ENCODE assay signal across 1 cellular context in the genomic region with DNA sequence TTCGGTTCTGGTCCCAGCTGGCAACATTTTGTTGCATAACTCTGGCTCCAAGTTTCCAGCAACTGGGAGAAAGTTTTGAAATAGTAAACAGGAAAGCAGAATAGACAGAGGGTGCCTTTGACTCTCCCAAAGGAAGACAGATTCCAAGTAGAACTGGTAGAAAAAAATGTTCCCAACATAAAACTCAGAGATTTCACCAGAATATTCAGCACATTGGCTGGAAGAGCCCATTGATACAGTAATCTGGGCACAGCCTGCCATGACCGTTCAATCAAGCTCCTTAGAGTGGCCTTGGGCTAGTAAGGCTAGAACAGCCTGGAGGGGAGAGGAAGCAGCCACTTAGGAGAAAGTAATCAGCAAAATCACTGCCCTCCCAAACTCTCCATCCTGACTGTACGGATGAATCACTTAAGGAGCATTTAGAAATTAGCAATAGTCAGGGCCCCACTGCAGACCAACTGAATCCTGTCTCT.
TF ChIP-seq lines count a peak whose summit lies in the region.

No MANE protein-coding gene starts in this region.

TF ChIP-seq in GM23338, 12 proteins besides CTCF, POLR2A, EP300 and RAD21 (continued from another document):
- TF ChIP-seq, protein P1, sequence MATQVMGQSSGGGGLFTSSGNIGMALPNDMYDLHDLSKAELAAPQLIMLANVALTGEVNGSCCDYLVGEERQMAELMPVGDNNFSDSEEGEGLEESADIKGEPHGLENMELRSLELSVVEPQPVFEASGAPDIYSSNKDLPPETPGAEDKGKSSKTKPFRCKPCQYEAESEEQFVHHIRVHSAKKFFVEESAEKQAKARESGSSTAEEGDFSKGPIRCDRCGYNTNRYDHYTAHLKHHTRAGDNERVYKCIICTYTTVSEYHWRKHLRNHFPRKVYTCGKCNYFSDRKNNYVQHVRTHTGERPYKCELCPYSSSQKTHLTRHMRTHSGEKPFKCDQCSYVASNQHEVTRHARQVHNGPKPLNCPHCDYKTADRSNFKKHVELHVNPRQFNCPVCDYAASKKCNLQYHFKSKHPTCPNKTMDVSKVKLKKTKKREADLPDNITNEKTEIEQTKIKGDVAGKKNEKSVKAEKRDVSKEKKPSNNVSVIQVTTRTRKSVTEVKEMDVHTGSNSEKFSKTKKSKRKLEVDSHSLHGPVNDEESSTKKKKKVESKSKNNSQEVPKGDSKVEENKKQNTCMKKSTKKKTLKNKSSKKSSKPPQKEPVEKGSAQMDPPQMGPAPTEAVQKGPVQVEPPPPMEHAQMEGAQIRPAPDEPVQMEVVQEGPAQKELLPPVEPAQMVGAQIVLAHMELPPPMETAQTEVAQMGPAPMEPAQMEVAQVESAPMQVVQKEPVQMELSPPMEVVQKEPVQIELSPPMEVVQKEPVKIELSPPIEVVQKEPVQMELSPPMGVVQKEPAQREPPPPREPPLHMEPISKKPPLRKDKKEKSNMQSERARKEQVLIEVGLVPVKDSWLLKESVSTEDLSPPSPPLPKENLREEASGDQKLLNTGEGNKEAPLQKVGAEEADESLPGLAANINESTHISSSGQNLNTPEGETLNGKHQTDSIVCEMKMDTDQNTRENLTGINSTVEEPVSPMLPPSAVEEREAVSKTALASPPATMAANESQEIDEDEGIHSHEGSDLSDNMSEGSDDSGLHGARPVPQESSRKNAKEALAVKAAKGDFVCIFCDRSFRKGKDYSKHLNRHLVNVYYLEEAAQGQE (IDR thresholded peaks at IDR 0.05; ENCODE audit: unreplicated experiment): no peak
- TF ChIP-seq ZNF114 (CRISPR knock-in tag; IDR thresholded peaks at IDR 0.05): no peak
- TF ChIP-seq EZH2phosphoT487 (IDR thresholded peaks at IDR 0.05; ENCODE audit: unreplicated experiment): no peak
- TF ChIP-seq, protein P2, sequence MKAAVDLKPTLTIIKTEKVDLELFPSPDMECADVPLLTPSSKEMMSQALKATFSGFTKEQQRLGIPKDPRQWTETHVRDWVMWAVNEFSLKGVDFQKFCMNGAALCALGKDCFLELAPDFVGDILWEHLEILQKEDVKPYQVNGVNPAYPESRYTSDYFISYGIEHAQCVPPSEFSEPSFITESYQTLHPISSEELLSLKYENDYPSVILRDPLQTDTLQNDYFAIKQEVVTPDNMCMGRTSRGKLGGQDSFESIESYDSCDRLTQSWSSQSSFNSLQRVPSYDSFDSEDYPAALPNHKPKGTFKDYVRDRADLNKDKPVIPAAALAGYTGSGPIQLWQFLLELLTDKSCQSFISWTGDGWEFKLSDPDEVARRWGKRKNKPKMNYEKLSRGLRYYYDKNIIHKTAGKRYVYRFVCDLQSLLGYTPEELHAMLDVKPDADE (IDR thresholded peaks at IDR 0.05): no peak
- TF ChIP-seq POLR2AphosphoS5 (IDR thresholded peaks at IDR 0.05; ENCODE audit: low read depth): no peak
TF ChIP-seq in GM23338: peak in this region for 0.
